11 cellular contexts compared by ENCODE assay signal in the genomic region with DNA sequence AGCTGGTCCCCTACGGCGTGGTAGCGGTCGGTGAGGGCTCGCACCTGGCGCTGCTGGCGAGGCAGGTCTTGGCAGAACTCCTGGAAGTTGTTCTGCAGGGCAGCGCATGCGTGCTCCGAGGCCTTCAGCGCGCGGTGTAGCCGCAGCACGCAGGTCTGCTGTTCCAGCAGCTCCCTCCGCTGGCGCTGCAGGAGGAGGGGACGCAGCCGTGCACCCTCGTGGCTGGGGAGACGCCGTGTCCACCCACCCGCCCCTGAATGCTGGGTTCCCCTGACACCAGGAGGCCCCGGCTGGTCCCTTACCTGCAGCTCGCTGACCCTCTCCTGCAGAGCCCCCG. TPM values are rescaled to one million over a fixed set of nuclear protein-coding genes. Genes with fewer than 3 reads are reported as not detected.
DNase-seq lines count a peak whose midpoint lies in the region; ATAC-seq and TF ChIP-seq lines count a peak whose summit lies in the region.
"Had no signal": no experiment of that assay in that cellular context is flagged by ENCODE, and none has a peak within 500 bp of the region (broad histone marks: within the 10 kb centered on the region; RNA-seq: fewer than 3 reads in every experiment).

No MANE protein-coding gene starts in this region.

- TF ChIP-seq POLR2A in spleen (IDR thresholded peaks at IDR 0.05) = no peak

- DNase-seq in NCI-H2081 (lab: John Stamatoyannopoulos, UW) (peak; percentile 16 to 57), NCI-H2081 treated with DMSO at 0.1 percent for 48 hours (lab: John Stamatoyannopoulos, UW) (no peak), NCI-H1436 treated with DMSO at 0.1 percent for 48 hours (lab: John Stamatoyannopoulos, UW) (peak; percentile 23), SK-N-DZ (ENCODE audit: low spot score) (peak; percentile 77), psoas muscle (no peak), spleen (no peak), right atrium auricular region (ENCODE audit: low spot score) (no peak)
- no peak for DNase-seq in stimulated activated CD4-positive, alpha-beta T cell treated with anti-CD3 and anti-CD28 coated beads, Interleukin-4, amount 100 ng/mL, for 24 hours

- TF ChIP-seq CTCF in psoas muscle (IDR thresholded peaks at IDR 0.05) (no peak), spleen (IDR thresholded peaks at IDR 0.05 in 8 of 11, conservative IDR thresholded peaks at IDR 0.05 in 3 of 11) (no peak), right atrium auricular region (IDR thresholded peaks at IDR 0.05) (no peak)

- peaks cover 3% of the 10 kb centered on the region for H3K4me1 ChIP-seq in psoas muscle
- peaks cover 0 to 16% (median 8%) of the 10 kb centered on the region in 6 donors for H3K4me1 ChIP-seq in spleen
- no peaks in the 10 kb centered on the region for H3K4me1 ChIP-seq in right atrium auricular region
- H3K4me1 ChIP-seq: foreskin keratinocyte had no signal

- H3K4me3 ChIP-seq in psoas muscle (no peak overlapping the region), spleen (no peak overlapping the region), right atrium auricular region (no peak overlapping the region)
- H3K4me3 ChIP-seq: thoracic aorta had no signal

- no peak overlapping the region for H3K27ac ChIP-seq in psoas muscle
- H3K27ac ChIP-seq in spleen = no peak overlapping the region
- no peak overlapping the region for H3K27ac ChIP-seq in right atrium auricular region
- H3K27ac ChIP-seq: foreskin keratinocyte, thoracic aorta had no signal

- H3K27me3 ChIP-seq in psoas muscle (ENCODE audit: insufficient read depth in 3 of 3, low read length in 2 of 3) (peaks cover 0 to 1% (median 0%) of the 10 kb centered on the region in 3 donors), spleen (replicated peaks in 1 of 7) (peaks cover 0 to 22% (median 0%) of the 10 kb centered on the region in 7 donors), right atrium auricular region (no peaks in the 10 kb centered on the region)
- H3K27me3 ChIP-seq: foreskin keratinocyte had no signal

- peak in 3 of 4 donors; percentile 26 to 51 (median 36) for ATAC-seq in psoas muscle

- no peaks in the 10 kb centered on the region for H3K36me3 ChIP-seq in psoas muscle (ENCODE audit: insufficient read depth in 1 of 2, low read depth in 1 of 2)
- no peaks in the 10 kb centered on the region for H3K36me3 ChIP-seq in spleen
- no peaks in the 10 kb centered on the region for H3K36me3 ChIP-seq in right atrium auricular region
- H3K36me3 ChIP-seq: thoracic aorta had no signal

- intact Hi-C loops in psoas muscle (cut with DNase I) (loop anchor here (5.0 to 10.0 kb wide), 2 partner anchors 280 to 287 kb away; no protein-coding TSS in a partner anchor), spleen (cut with DNase I; ENCODE audit: low total_unique reads) (no loop called here)

- H3K9me3 ChIP-seq in psoas muscle (no peaks in the 10 kb centered on the region), spleen (no peaks in the 10 kb centered on the region), right atrium auricular region (no peaks in the 10 kb centered on the region)
- H3K9me3 ChIP-seq: thoracic aorta had no signal

- 49 to 73% (median 56%) methylated on average over 19 to 26 of the region's 26 CpGs for WGBS in psoas muscle, 3 donors
- 69 to 82% (median 79%) methylated on average over 11 to 26 of the region's 26 CpGs for WGBS in spleen, 5 donors

RNA-seq across cellular contexts. Expression of gene EVPL, which starts 12.2 kb away (rescaled TPM):
- polyA plus RNA-seq in SK-N-DZ (2014; cell fraction: cytosol; rRNA removed) = 0.95 and 1.2 TPM in 2 replicates
- 2.9 and 3.9 TPM in 2 replicates for polyA plus RNA-seq in SK-N-DZ (2014; cell fraction: nucleus; rRNA removed)
- total RNA-seq in psoas muscle (under 1 TPM in 3 of 4 donors, not detected in 1; 0.16 to 0.36 (median 0.19) TPM), spleen (under 1 TPM in 4 of 7 donors, not detected in 3; 0.06 to 0.56 (median 0.20) TPM), right atrium auricular region (under 1 TPM; 0.30 to 0.71 TPM)
- polyA plus RNA-seq in psoas muscle (under 1 TPM; 0.03 to 0.07 (median 0.05) TPM), spleen (under 1 TPM; 0.04 to 0.29 (median 0.05) TPM)
- polyA plus RNA-seq: neural cell had no signal

RNA-seq across cellular contexts. Expression of gene CDK3, which starts 14.2 kb away (rescaled TPM):
- 14.5 and 15.1 TPM in 2 replicates for polyA plus RNA-seq in SK-N-DZ (2014; cell fraction: cytosol; rRNA removed)
- polyA plus RNA-seq in SK-N-DZ (2014; cell fraction: nucleus; rRNA removed) = 83.9 and 88.1 TPM in 2 replicates
- 1 to 10 TPM in 1 of 4 donors, under 1 TPM in 3; 0.60 to 1.4 (median 0.62) TPM for total RNA-seq in psoas muscle
- 1 to 10 TPM in 2 of 3 donors, under 1 TPM in 1; 0.47 to 1.9 (median 1.1) TPM for polyA plus RNA-seq in psoas muscle
- 10 to 100 TPM in 2 of 7 donors, 1 to 10 TPM in 5; 6.7 to 12.0 (median 7.1) TPM for total RNA-seq in spleen
- 10 to 100 TPM; 13.8 to 39.8 (median 31.2) TPM for polyA plus RNA-seq in spleen
- 1 to 10 TPM in 1 of 2 donors, not detected in 1; 2.0 TPM for total RNA-seq in right atrium auricular region

RNA-seq across cellular contexts. Expression of gene TEN1, which starts 35.9 kb away (rescaled TPM):
- 12.9 and 21.2 TPM in 2 replicates for polyA plus RNA-seq in SK-N-DZ (2014; cell fraction: cytosol; rRNA removed)
- 53.0 and 79.6 TPM in 2 replicates for polyA plus RNA-seq in SK-N-DZ (2014; cell fraction: nucleus; rRNA removed)
- total RNA-seq in psoas muscle (1 to 10 TPM; 3.4 to 8.8 (median 7.0) TPM), spleen (10 to 100 TPM in 5 of 7 donors, 1 to 10 TPM in 2; 6.0 to 20.8 (median 13.4) TPM), right atrium auricular region (10 to 100 TPM in 1 of 2 donors, 1 to 10 TPM in 1; 8.8 to 14.0 TPM)
- polyA plus RNA-seq in psoas muscle (10 to 100 TPM; 14.7 to 21.1 (median 19.4) TPM), spleen (10 to 100 TPM; 25.7 to 38.7 (median 34.8) TPM)

RNA-seq across cellular contexts. Expression of gene ACOX1, which starts 35.9 kb away (rescaled TPM):
- polyA plus RNA-seq in SK-N-DZ (2014; cell fraction: cytosol; rRNA removed) = 17.6 and 21.7 TPM in 2 replicates
- 8.5 and 13.7 TPM in 2 replicates for polyA plus RNA-seq in SK-N-DZ (2014; cell fraction: nucleus; rRNA removed)
- total RNA-seq in psoas muscle = 10 to 100 TPM; 58.1 to 78.8 (median 64.4) TPM
- polyA plus RNA-seq in psoas muscle = 10 to 100 TPM; 13.0 to 26.1 (median 16.3) TPM
- total RNA-seq in spleen = 10 to 100 TPM; 36.0 to 60.2 (median 45.9) TPM
- 1 to 10 TPM; 6.3 to 9.8 (median 6.8) TPM for polyA plus RNA-seq in spleen
- total RNA-seq in right atrium auricular region = 10 to 100 TPM; 49.6 to 67.4 TPM

RNA-seq across cellular contexts. Expression of gene SRP68, which starts 57.4 kb away (rescaled TPM):
- polyA plus RNA-seq in SK-N-DZ (2014; cell fraction: cytosol; rRNA removed) = 31.3 and 32.5 TPM in 2 replicates
- polyA plus RNA-seq in SK-N-DZ (2014; cell fraction: nucleus; rRNA removed) = 29.9 and 44.1 TPM in 2 replicates
- total RNA-seq in psoas muscle (100 to 1,000 TPM in 2 of 4 donors, 10 to 100 TPM in 2; 87.3 to 117 (median 104) TPM), spleen (10 to 100 TPM; 39.4 to 62.0 (median 56.1) TPM), right atrium auricular region (10 to 100 TPM; 35.2 to 43.9 TPM)
- polyA plus RNA-seq in psoas muscle (100 to 1,000 TPM in 1 of 3 donors, 10 to 100 TPM in 2; 72.4 to 141 (median 88.8) TPM), spleen (10 to 100 TPM; 24.5 to 40.9 (median 26.8) TPM)

Comparison
In these comparisons a context has a peak if more than half of its experiments do, and no peak if none do; other contexts are left out.
1. DNase-seq: peak in NCI-H2081 (2 of 2), NCI-H1436 treated with DMSO at 0.1 percent for 48 hours (single experiment) and SK-N-DZ (single experiment); none in NCI-H2081 treated with DMSO at 0.1 percent for 48 hours (single experiment), psoas muscle (0 of 2), spleen (single experiment), stimulated activated CD4-positive, alpha-beta T cell treated with anti-CD3 and anti-CD28 coated beads, Interleukin-4, amount 100 ng/mL, for 24 hours (single experiment) and right atrium auricular region (single experiment).